9 cellular contexts compared by ENCODE assay signal in genomic region chr3:161415506-161416231, GRCh38. TPM values are rescaled to one million over a fixed set of nuclear protein-coding genes. Genes with fewer than 3 reads are reported as not detected.
DNase-seq lines count a peak whose midpoint lies in the region; ATAC-seq and TF ChIP-seq lines count a peak whose summit lies in the region.
"Had no signal": no experiment of that assay in that cellular context is flagged by ENCODE, and none has a peak within 500 bp of the region (broad histone marks: within the 10 kb centered on the region; RNA-seq: fewer than 3 reads in every experiment).

No MANE protein-coding gene starts in this region.

- no peaks in the 10 kb centered on the region for H3K36me3 ChIP-seq in HUES64 (ENCODE audit: insufficient read depth, low read length)
- H3K36me3 ChIP-seq in tibial artery: no peaks in the 10 kb centered on the region
- H3K36me3 ChIP-seq in spleen: no peaks in the 10 kb centered on the region

- no peak overlapping the region for H3K4me3 ChIP-seq in HUES64 (ENCODE audit: low read length)
- H3K4me3 ChIP-seq in cardiac fibroblast (replicated peaks in 1 of 2; ENCODE audit: low read depth in 2 of 2, low read length in 2 of 2): no peak overlapping the region
- H3K4me3 ChIP-seq in tibial artery: no peak overlapping the region
- no peak overlapping the region for H3K4me3 ChIP-seq in spleen

- H3K27ac ChIP-seq in HUES64 (ENCODE audit: low read depth, low read length) (peak overlapping the region; percentile 23; the same call in 1 of the 2 replicates), tibial artery (peak overlapping the region; percentile 63 to 73), spleen (no peak overlapping the region)

- DNase-seq in cardiac fibroblast (ENCODE audit: low read depth in 2 of 2): peak; percentile 88 to 94
- DNase-seq in left lobe of liver (ENCODE audit: low spot score): no peak
- DNase-seq in tibial artery: peak in 1 of 2 donors; percentile 28
- DNase-seq in KBM-7: no peak
- DNase-seq in spleen: no peak
- DNase-seq: activated CD4-positive, alpha-beta memory T cell treated with anti-CD3 and anti-CD28 coated beads, Interleukin-2, amount 10 ng/mL, durations not matched to agents 7 days and 5 days had no signal

- TF ChIP-seq CTCF in cardiac fibroblast (IDR thresholded peaks at IDR 0.05; ENCODE audit: low read depth, low read length) (no peak), tibial artery (IDR thresholded peaks at IDR 0.05) (no peak), spleen (IDR thresholded peaks at IDR 0.05 in 8 of 11, conservative IDR thresholded peaks at IDR 0.05 in 3 of 11) (no peak)

- H3K4me1 ChIP-seq in HUES64 (ENCODE audit: insufficient read depth, low read length) (peaks cover 18% of the 10 kb centered on the region), tibial artery (peaks cover 0 to 33% (median 23%) of the 10 kb centered on the region in 4 donors), spleen (no peaks in the 10 kb centered on the region)

- in situ Hi-C loops in KBM-7 (cut with MboI; ENCODE audit: low pct_unique_long_range_greater_than_20kb, low sequenced_read_pairs): loop anchor here (25.0 kb wide), 2 partner anchors 478 to 728 kb away; partner anchors contain the start of gene ARL14

- H3K9me3 ChIP-seq in HUES64 (ENCODE audit: insufficient read depth, low read depth, low read length): peaks cover 5% of the 10 kb centered on the region
- no peaks in the 10 kb centered on the region for H3K9me3 ChIP-seq in tibial artery
- peaks cover 0 to 5% (median 0%) of the 10 kb centered on the region in 8 donors for H3K9me3 ChIP-seq in spleen

- TF ChIP-seq POLR2A in spleen (IDR thresholded peaks at IDR 0.05): no peak

- H3K27me3 ChIP-seq in HUES64 (ENCODE audit: insufficient read depth, low read length) (no peaks in the 10 kb centered on the region), tibial artery (no peaks in the 10 kb centered on the region), spleen (replicated peaks in 1 of 7) (no peaks in the 10 kb centered on the region)

- peak; percentile 77 for ATAC-seq in left lobe of liver
- ATAC-seq in GM21381 (IDR thresholded peaks at IDR 0.05; ENCODE audit: unreplicated experiment): no peak
- ATAC-seq in GM18909 (IDR thresholded peaks at IDR 0.05; ENCODE audit: poor library complexity, unreplicated experiment): no peak

- intact Hi-C loops in tibial artery (cut with DNase I; ENCODE audit: low total_unique reads) (no loop called here), spleen (cut with DNase I; ENCODE audit: low total_unique reads) (no loop called here)

- no peak overlapping the region for H3K9ac ChIP-seq in HUES64 (ENCODE audit: low read depth, low read length)

- 89% methylated on average over 1 of the region's 1 CpG for WGBS in HUES64
- 46 to 80% (median 52%) methylated on average over 1 of the region's 1 CpG for WGBS in spleen, 5 donors

RNA-seq across cellular contexts. Expression of gene SPTSSB, which starts 44.4 kb away (rescaled TPM):
- 4.8 TPM for polyA plus RNA-seq in HUES64 (2013, experiment 1 of 2)
- 4.4 TPM for polyA plus RNA-seq in HUES64 (2013, experiment 2 of 2)
- total RNA-seq in left lobe of liver: 0.18 TPM
- 1 to 10 TPM in 2 of 7 donors, under 1 TPM in 5; 0.29 to 4.5 (median 0.87) TPM for total RNA-seq in spleen
- polyA plus RNA-seq in spleen: under 1 TPM; 0.26 to 0.52 (median 0.35) TPM
- total RNA-seq: activated CD4-positive, alpha-beta memory T cell treated with anti-CD3 and anti-CD28 coated beads, Interleukin-2, amount 10 ng/mL, durations not matched to agents 7 days and 5 days had no signal

Comparison
In these comparisons a context has a peak if more than half of its experiments do, and no peak if none do; other contexts are left out.
1. H3K27ac ChIP-seq: peak in HUES64 (single experiment) and tibial artery (2 of 2); none in spleen (0 of 8).
2. DNase-seq: peak in cardiac fibroblast (2 of 2); none in left lobe of liver (single experiment), KBM-7 (single experiment) and spleen (single experiment).